Comparison of ENCODE assay signal across 16 cellular contexts in the genomic region with DNA sequence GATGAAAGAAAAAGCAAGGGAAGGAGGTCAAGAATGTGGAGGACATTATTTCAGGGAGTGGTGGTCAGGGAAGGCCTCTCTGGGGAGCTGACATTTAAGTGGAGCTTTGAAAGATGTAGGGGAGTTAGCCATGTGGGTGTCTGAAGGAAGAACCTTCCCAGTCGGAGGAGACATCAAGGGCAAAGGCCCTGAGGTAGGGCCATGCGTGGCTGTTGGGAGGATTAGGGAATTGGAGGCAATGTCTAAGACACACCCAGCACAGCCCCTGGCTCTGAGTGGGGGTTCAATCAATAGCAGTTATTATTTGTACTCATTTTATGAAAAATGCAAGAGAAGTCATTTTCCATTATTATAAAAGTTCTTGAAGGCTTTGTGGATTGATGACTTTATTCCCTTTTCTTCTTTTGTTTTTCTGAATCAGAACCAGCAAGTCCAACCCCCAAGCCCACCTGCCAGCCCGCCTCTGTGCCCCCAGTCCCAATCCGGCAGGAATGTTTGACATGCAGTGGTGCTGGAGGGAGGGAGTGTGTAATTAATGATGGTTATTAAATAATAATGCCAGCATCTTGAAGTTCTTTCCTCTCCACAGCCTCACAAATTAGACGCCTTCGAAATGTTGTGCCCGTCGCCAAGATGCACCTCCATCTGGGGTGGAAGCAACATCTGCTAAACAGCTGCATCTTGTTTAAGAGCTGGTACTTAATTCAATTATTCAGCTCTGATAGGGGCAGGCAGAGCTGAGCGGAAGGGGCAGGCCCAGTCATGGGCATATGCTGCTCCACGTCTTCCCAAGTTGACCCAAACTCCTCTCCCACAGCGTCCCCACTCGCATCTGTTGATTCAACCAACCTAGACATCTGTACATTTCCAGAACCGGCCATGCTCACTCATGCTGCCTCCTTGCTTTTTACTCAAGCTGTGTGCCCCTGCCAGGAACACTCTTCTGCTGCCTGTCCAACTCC.
A peak's percentile ranks its signal among the peaks of the same experiment; 100 is the strongest.
DNase-seq lines count a peak whose midpoint lies in the region; ATAC-seq, FAIRE-seq and TF ChIP-seq lines count a peak whose summit lies in the region.
"Had no signal": no experiment of that assay in that cellular context is flagged by ENCODE, and none has a peak within 500 bp of the region (broad histone marks: within the 10 kb centered on the region; RNA-seq: fewer than 3 reads in every experiment).

No MANE protein-coding gene starts in this region.

- BruUV-seq in PC-3 (replicated peaks; lab: Mats Ljungman, UMichigan) (no TSS peak), endothelial cell of umbilical vein (replicated peaks; lab: Mats Ljungman, UMichigan) (no TSS peak)

- H3K36me3 ChIP-seq in ACC112 (ENCODE audit: insufficient read depth, low read length): no peaks in the 10 kb centered on the region
- no peaks in the 10 kb centered on the region for H3K36me3 ChIP-seq in PC-3 (ENCODE audit: low read depth, low read length)
- H3K36me3 ChIP-seq in endothelial cell of umbilical vein (ENCODE audit: control insufficient read depth in 2 of 2, extremely low read depth in 1 of 2, insufficient read depth in 2 of 2, low read length in 2 of 2): no peaks in the 10 kb centered on the region
- H3K36me3 ChIP-seq in neuronal stem cell (replicated peaks in 1 of 2; ENCODE audit: control insufficient read depth in 2 of 2, insufficient read depth in 2 of 2, low read length in 2 of 2): no peaks in the 10 kb centered on the region

- no peak for TF ChIP-seq POLR2A in endothelial cell of umbilical vein (IDR thresholded peaks at IDR 0.05; ENCODE audit: low read depth, low read length)

- H2AK5ac ChIP-seq in neuronal stem cell (ENCODE audit: low read depth, low read length): peak overlapping the region; percentile 85

- H2AFZ ChIP-seq in ACC112 (ENCODE audit: low read length, unreplicated experiment) (no peak overlapping the region), PC-3 (ENCODE audit: low read length) (no peak overlapping the region), endothelial cell of umbilical vein (ENCODE audit: low read depth, low read length) (no peak overlapping the region), neuronal stem cell (ENCODE audit: low read length) (no peak overlapping the region)

- no peak overlapping the region for H3K9ac ChIP-seq in PC-3 (ENCODE audit: low read length)
- H3K9ac ChIP-seq in endothelial cell of umbilical vein (replicated peaks; ENCODE audit: extremely low read depth, insufficient read depth, low read length): peak overlapping the region; percentile 10
- H3K9ac ChIP-seq in neuronal stem cell (ENCODE audit: low read depth, low read length, poor library complexity): no peak overlapping the region

- dilution Hi-C loops in endothelial cell of umbilical vein (cut with MboI; ENCODE audit: extremely low pct_ligation_motif_present, low sequenced_read_pairs): no loop called here

- TF ChIP-seq CTCF in PC-3 (conservative IDR thresholded peaks at IDR 0.05; ENCODE audit: low read depth, low read length): no peak
- no peak for TF ChIP-seq CTCF in endothelial cell of umbilical vein (IDR thresholded peaks at IDR 0.05; ENCODE audit: extremely low read depth in 1 of 2, insufficient read depth in 1 of 2, low read depth in 1 of 2, low read length in 2 of 2)

- peak overlapping the region; percentile 30; the same call in 1 of the 2 replicates for H3K27ac ChIP-seq in ACC112 (ENCODE audit: low read depth, low read length)
- H3K27ac ChIP-seq in PC-3 (ENCODE audit: low read length): peak overlapping the region; percentile 33
- H3K27ac ChIP-seq in endothelial cell of umbilical vein (ENCODE audit: insufficient read depth, low read depth, low read length): peak overlapping the region; percentile 64
- no peak overlapping the region for H3K27ac ChIP-seq in neuronal stem cell (replicated peaks; ENCODE audit: low read length)

- no peak overlapping the region for H2BK5ac ChIP-seq in neuronal stem cell (ENCODE audit: low read length)

- no CpG with 5 or more reads among the region's 13 CpGs for WGBS in neuronal stem cell (ENCODE audit: extremely low coverage in 2 of 2, insufficient read length in 2 of 2, insufficient replicate concordance in 1 of 2), 2 donors

- H4K20me1 ChIP-seq in PC-3 (ENCODE audit: low read length): no peaks in the 10 kb centered on the region
- H4K20me1 ChIP-seq in endothelial cell of umbilical vein (replicated peaks; ENCODE audit: control insufficient read depth, extremely low read depth, insufficient read depth, low read length): no peaks in the 10 kb centered on the region

- H3K4ac ChIP-seq in neuronal stem cell (ENCODE audit: low read length): no peak overlapping the region

- no peak overlapping the region for H2BK120ac ChIP-seq in neuronal stem cell (ENCODE audit: low read depth, low read length)

- H4K91ac ChIP-seq in neuronal stem cell (ENCODE audit: low read depth, low read length, poor library complexity): no peak overlapping the region

- POLR2A ChIA-PET in PC-3 (lab: Charles Lee; ENCODE audit: unreplicated experiment): interaction anchor here (0.6 kb wide), 1 partner anchor 729 kb away, joined by 4 read pairs; no protein-coding TSS in a partner anchor
- POLR2A ChIA-PET in endothelial cell of umbilical vein (lab: Charles Lee): no interaction called here

- H3K4me1 ChIP-seq in ACC112 (ENCODE audit: control insufficient read depth, insufficient read depth, low read length, unreplicated experiment) (peaks cover 69% of the 10 kb centered on the region), PC-3 (ENCODE audit: insufficient read depth, low read length) (peaks cover 67% of the 10 kb centered on the region), endothelial cell of umbilical vein (ENCODE audit: control insufficient read depth, extremely low read depth, insufficient read depth, low read length) (peaks cover 66% of the 10 kb centered on the region), neuronal stem cell (ENCODE audit: control insufficient read depth in 2 of 2, insufficient read depth in 1 of 2, low read depth in 1 of 2, low read length in 2 of 2) (peaks cover 15 to 35% of the 10 kb centered on the region in 2 donors)

- no peaks in the 10 kb centered on the region for H3K79me1 ChIP-seq in neuronal stem cell (ENCODE audit: low read depth, low read length)

- no peaks in the 10 kb centered on the region for H3F3A ChIP-seq in PC-3 (ENCODE audit: low read length, unreplicated experiment)

- H2BK15ac ChIP-seq in neuronal stem cell (ENCODE audit: low read length): no peak overlapping the region

- no peaks in the 10 kb centered on the region for H3K79me2 ChIP-seq in ACC112 (ENCODE audit: control insufficient read depth, insufficient read depth, low read length, unreplicated experiment)
- no peaks in the 10 kb centered on the region for H3K79me2 ChIP-seq in PC-3 (ENCODE audit: low read length)
- H3K79me2 ChIP-seq in endothelial cell of umbilical vein (ENCODE audit: control insufficient read depth, insufficient read depth, low read length): no peaks in the 10 kb centered on the region

- H4K8ac ChIP-seq in neuronal stem cell (ENCODE audit: low read depth, low read length): no peak overlapping the region

- H3K23ac ChIP-seq in neuronal stem cell (ENCODE audit: low read depth, low read length, poor library complexity): no peak overlapping the region

- ATAC-seq in PC-3: no peak
- no peak for ATAC-seq in GM18511 (IDR thresholded peaks at IDR 0.05; ENCODE audit: unreplicated experiment)
- no peak for ATAC-seq in HG02884 (IDR thresholded peaks at IDR 0.05; ENCODE audit: unreplicated experiment)
- no peak for ATAC-seq in HG02763 (IDR thresholded peaks at IDR 0.05; ENCODE audit: unreplicated experiment)
- ATAC-seq: effector memory CD8-positive, alpha-beta T cell; natural killer cell; stimulated activated naive CD8-positive, alpha-beta T cell treated with anti-CD3 and anti-CD28 coated beads, Interleukin-15, amount 100 ng/mL, for 72 hours had no signal

- no peaks in the 10 kb centered on the region for H3K9me1 ChIP-seq in endothelial cell of umbilical vein (replicated peaks; ENCODE audit: control insufficient read depth, extremely low read depth, insufficient read depth, low read length)

- DNase-seq in PC-3 (no peak), endothelial cell of umbilical vein (ENCODE audit: low read depth, low spot score) (no peak), neuronal stem cell (ENCODE audit: low spot score) (no peak), nucleus accumbens (lab: John Stamatoyannopoulos, UW) (no peak)
- DNase-seq: activated CD4-positive, alpha-beta T cell treated with anti-CD3 and anti-CD28 coated beads, Interleukin-2, amount 50 U/mL, for 1 hour; activated T-cell treated with anti-CD3 and anti-CD28 coated beads, Interleukin-2, amount 50 U/mL, for 48 hours; DMS79 treated with DMSO at 0.1 percent for 48 hours; effector memory CD8-positive, alpha-beta T cell; natural killer cell; NCI-H187; RPMI8226; stimulated activated naive CD8-positive, alpha-beta T cell treated with anti-CD3 and anti-CD28 coated beads, Interleukin-15, amount 100 ng/mL, for 72 hours had no signal

- peak overlapping the region; percentile 5 for H3K18ac ChIP-seq in neuronal stem cell (ENCODE audit: low read length)

- no peak overlapping the region for H2BK12ac ChIP-seq in neuronal stem cell (ENCODE audit: low read length)

- H3K27me3 ChIP-seq in ACC112 (ENCODE audit: insufficient read depth, low read length): 0 out of 2 replicates have a peak, but pooled peaks cover 2% of the 10 kb centered on the region
- no peaks in the 10 kb centered on the region for H3K27me3 ChIP-seq in PC-3 (ENCODE audit: low read length)
- H3K27me3 ChIP-seq in endothelial cell of umbilical vein (ENCODE audit: control insufficient read depth in 2 of 2, insufficient read depth in 2 of 2, low read length in 2 of 2): no peaks in the 10 kb centered on the region
- peaks cover 0 to 8% (median 0%) of the 10 kb centered on the region in 3 experiments for H3K27me3 ChIP-seq in neuronal stem cell (ENCODE audit: control insufficient read depth in 3 of 3, insufficient read depth in 3 of 3, low read depth in 1 of 3, low read length in 3 of 3)

- H3K9me3 ChIP-seq in PC-3 (ENCODE audit: low read length) (no peaks in the 10 kb centered on the region), endothelial cell of umbilical vein (replicated peaks; ENCODE audit: control insufficient read depth, insufficient read depth, low read length) (no peaks in the 10 kb centered on the region), neuronal stem cell (replicated peaks in 1 of 2; ENCODE audit: control insufficient read depth in 2 of 2, insufficient read depth in 1 of 2, low read depth in 1 of 2, low read length in 2 of 2) (no peaks in the 10 kb centered on the region)

- intact Hi-C loops in PC-3 (cut with micrococcal nuclease): no loop called here
- intact Hi-C loops in endothelial cell of umbilical vein (cut with micrococcal nuclease): loop anchor here (1.0 to 5.0 kb wide), 2 partner anchors 11 to 1442 kb away; no protein-coding TSS in a partner anchor

- CTCF ChIA-PET in PC-3 (lab: Charles Lee): interaction anchor here (0.6 kb wide), 2 partner anchors 86 to 308 kb away, joined by 4 to 6 read pairs; no protein-coding TSS in a partner anchor
- CTCF ChIA-PET in endothelial cell of umbilical vein (lab: Charles Lee): interaction anchor here (1.3 to 4.5 kb wide), 6 partner anchors 10 to 310 kb away, joined by 4 to 48 read pairs (median 5); no protein-coding TSS in a partner anchor

- no peak overlapping the region for H3K4me3 ChIP-seq in ACC112 (ENCODE audit: low read depth, low read length)
- H3K4me3 ChIP-seq in PC-3 (ENCODE audit: low read length): no peak overlapping the region
- H3K4me3 ChIP-seq in endothelial cell of umbilical vein (replicated peaks in 1 of 3; ENCODE audit: insufficient read depth in 1 of 3, low read depth in 1 of 3, low read length in 3 of 3): no peak overlapping the region
- no peak overlapping the region for H3K4me3 ChIP-seq in neuronal stem cell (ENCODE audit: low read length in 2 of 2)

- no peaks in the 10 kb centered on the region for H3K9me2 ChIP-seq in PC-3 (replicated peaks; ENCODE audit: low read length)

- H3K14ac ChIP-seq in neuronal stem cell (ENCODE audit: low read length): no peak overlapping the region

- H3K4me2 ChIP-seq in PC-3 (ENCODE audit: low read length) (peak overlapping the region; percentile 22; the same call in 1 of the 2 replicates), endothelial cell of umbilical vein (ENCODE audit: insufficient read depth, low read length) (no peak overlapping the region), neuronal stem cell (ENCODE audit: insufficient read depth, low read length, poor library complexity, severe bottlenecking) (no peak overlapping the region)

- FAIRE-seq in endothelial cell of umbilical vein (lab: Jason Lieb, UNC): no peak
